In genomic region chr11:4466168-4466891, GRCh38 we compare ENCODE assay signal across 2 cellular contexts.
TF ChIP-seq lines count a peak whose summit lies in the region.

No MANE protein-coding gene starts in this region.

TF ChIP-seq in HepG2, 621 proteins besides CTCF, POLR2A, EP300 and RAD21:
- TF ChIP-seq ZNF18 (CRISPR knock-in tag; IDR thresholded peaks at IDR 0.05; ENCODE audit: insufficient replicate concordance) (no peak), CCDC6 (CRISPR knock-in tag; IDR thresholded peaks at IDR 0.05) (no peak), ZNF205 (CRISPR knock-in tag; IDR thresholded peaks at IDR 0.05) (no peak), ZNF333 (CRISPR knock-in tag; IDR thresholded peaks at IDR 0.05; ENCODE audit: borderline replicate concordance) (no peak), ZNF770 (CRISPR knock-in tag; IDR thresholded peaks at IDR 0.05) (no peak), ZNF225 (CRISPR knock-in tag; IDR thresholded peaks at IDR 0.05) (no peak), ZNF549 (CRISPR knock-in tag; IDR thresholded peaks at IDR 0.05) (no peak), PHF5A (CRISPR knock-in tag; IDR thresholded peaks at IDR 0.05; ENCODE audit: low read depth, unreplicated experiment) (no peak), ZFY (CRISPR knock-in tag; IDR thresholded peaks at IDR 0.05) (no peak), SSRP1 (CRISPR knock-in tag; IDR thresholded peaks at IDR 0.05) (no peak), ZNF556 (CRISPR knock-in tag; IDR thresholded peaks at IDR 0.05; ENCODE audit: borderline replicate concordance) (no peak), ZNF747 (CRISPR knock-in tag; IDR thresholded peaks at IDR 0.05; ENCODE audit: borderline replicate concordance) (no peak), ATAD3A (CRISPR knock-in tag; IDR thresholded peaks at IDR 0.05) (no peak), MXI1 (IDR thresholded peaks at IDR 0.05; ENCODE audit: borderline replicate concordance, low read depth, low read length) (no peak), ZNF264 (CRISPR knock-in tag; IDR thresholded peaks at IDR 0.05) (no peak), MZF1 (CRISPR knock-in tag; IDR thresholded peaks at IDR 0.05; ENCODE audit: borderline replicate concordance) (no peak), ZNF3 (CRISPR knock-in tag; IDR thresholded peaks at IDR 0.05) (no peak), RARA (CRISPR knock-in tag; IDR thresholded peaks at IDR 0.05) (no peak)
- TF ChIP-seq, protein P1, sequence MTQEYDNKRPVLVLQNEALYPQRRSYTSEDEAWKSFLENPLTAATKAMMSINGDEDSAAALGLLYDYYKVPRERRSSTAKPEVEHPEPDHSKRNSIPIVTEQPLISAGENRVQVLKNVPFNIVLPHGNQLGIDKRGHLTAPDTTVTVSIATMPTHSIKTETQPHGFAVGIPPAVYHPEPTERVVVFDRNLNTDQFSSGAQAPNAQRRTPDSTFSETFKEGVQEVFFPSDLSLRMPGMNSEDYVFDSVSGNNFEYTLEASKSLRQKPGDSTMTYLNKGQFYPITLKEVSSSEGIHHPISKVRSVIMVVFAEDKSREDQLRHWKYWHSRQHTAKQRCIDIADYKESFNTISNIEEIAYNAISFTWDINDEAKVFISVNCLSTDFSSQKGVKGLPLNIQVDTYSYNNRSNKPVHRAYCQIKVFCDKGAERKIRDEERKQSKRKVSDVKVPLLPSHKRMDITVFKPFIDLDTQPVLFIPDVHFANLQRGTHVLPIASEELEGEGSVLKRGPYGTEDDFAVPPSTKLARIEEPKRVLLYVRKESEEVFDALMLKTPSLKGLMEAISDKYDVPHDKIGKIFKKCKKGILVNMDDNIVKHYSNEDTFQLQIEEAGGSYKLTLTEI (CRISPR knock-in tag; conservative IDR thresholded peaks at IDR 0.05) = no peak
TF ChIP-seq in HepG2: peak in this region for 0.

TF ChIP-seq in WTC11, 78 proteins besides CTCF, POLR2A, EP300 and RAD21 (continued from another document):
- TF ChIP-seq ZNF512 (CRISPR knock-in tag; IDR thresholded peaks at IDR 0.05; ENCODE audit: borderline replicate concordance) (no peak), E2F4 (CRISPR knock-in tag; IDR thresholded peaks at IDR 0.05; ENCODE audit: borderline replicate concordance, low read depth) (no peak), NR2C2 (CRISPR knock-in tag; IDR thresholded peaks at IDR 0.05) (no peak), HMGA2 (CRISPR knock-in tag; IDR thresholded peaks at IDR 0.05) (no peak), IRF2 (CRISPR knock-in tag; IDR thresholded peaks at IDR 0.05; ENCODE audit: borderline replicate concordance, low read depth) (no peak), CBFB (CRISPR knock-in tag; IDR thresholded peaks at IDR 0.05; ENCODE audit: low read depth) (no peak), EMX1 (CRISPR knock-in tag; IDR thresholded peaks at IDR 0.05) (no peak), RELA (CRISPR knock-in tag; IDR thresholded peaks at IDR 0.05; ENCODE audit: borderline replicate concordance) (no peak), SOX15 (CRISPR knock-in tag; IDR thresholded peaks at IDR 0.05) (no peak), ZBTB21 (CRISPR knock-in tag; IDR thresholded peaks at IDR 0.05; ENCODE audit: borderline replicate concordance) (no peak), ZNF138 (CRISPR knock-in tag; conservative IDR thresholded peaks at IDR 0.05) (no peak), ATF2 (CRISPR knock-in tag; IDR thresholded peaks at IDR 0.05; ENCODE audit: borderline replicate concordance, low read depth) (no peak), FOXJ3 (CRISPR knock-in tag; IDR thresholded peaks at IDR 0.05; ENCODE audit: borderline replicate concordance) (no peak), AR (CRISPR knock-in tag; IDR thresholded peaks at IDR 0.05) (no peak), NR1H2 (CRISPR knock-in tag; IDR thresholded peaks at IDR 0.05) (no peak), ELF4 (CRISPR knock-in tag; IDR thresholded peaks at IDR 0.05; ENCODE audit: low read depth) (no peak)
- TF ChIP-seq, protein P2, sequence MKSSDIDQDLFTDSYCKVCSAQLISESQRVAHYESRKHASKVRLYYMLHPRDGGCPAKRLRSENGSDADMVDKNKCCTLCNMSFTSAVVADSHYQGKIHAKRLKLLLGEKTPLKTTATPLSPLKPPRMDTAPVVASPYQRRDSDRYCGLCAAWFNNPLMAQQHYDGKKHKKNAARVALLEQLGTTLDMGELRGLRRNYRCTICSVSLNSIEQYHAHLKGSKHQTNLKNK (CRISPR knock-in tag; IDR thresholded peaks at IDR 0.05) = no peak
